ENCODE assay signal across 24 cellular contexts in the genomic region with DNA sequence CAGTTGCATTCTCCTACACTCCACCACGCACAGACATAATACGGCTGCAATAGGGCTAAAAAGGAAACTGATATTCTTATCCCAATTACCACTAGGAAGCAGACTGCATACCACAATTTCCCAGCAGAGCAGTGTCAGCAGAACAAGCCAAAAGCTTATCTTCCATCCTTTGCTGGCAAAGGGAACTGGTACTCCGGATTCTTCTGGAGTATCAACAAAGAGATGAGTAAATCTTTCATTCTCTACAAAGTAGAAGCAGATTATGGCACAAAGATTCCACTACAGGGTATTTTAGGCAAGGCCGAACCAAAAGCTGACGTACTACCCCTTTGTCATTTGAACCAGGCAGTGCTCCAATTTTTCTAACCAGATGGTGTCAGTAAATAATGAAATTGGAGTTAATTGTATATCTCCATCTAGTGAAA. TPM values are rescaled to one million over a fixed set of nuclear protein-coding genes. Genes with fewer than 3 reads are reported as not detected.
DNase-seq lines count a peak whose midpoint lies in the region; ATAC-seq and TF ChIP-seq lines count a peak whose summit lies in the region.
"Had no signal": no experiment of that assay in that cellular context is flagged by ENCODE, and none has a peak within 500 bp of the region (broad histone marks: within the 10 kb centered on the region; RNA-seq: fewer than 3 reads in every experiment).

No MANE protein-coding gene starts in this region.

- TF ChIP-seq CTCF in LNCaP clone FGC (IDR thresholded peaks at IDR 0.05; ENCODE audit: control insufficient read depth, extremely low read depth, insufficient read depth) = 0 out of 2 replicates have a peak, but pooled peaks have one; percentile 4
- TF ChIP-seq CTCF in body of pancreas (IDR thresholded peaks at IDR 0.05) = no peak
- no peak for TF ChIP-seq CTCF in colonic mucosa (IDR thresholded peaks at IDR 0.05)

- H3K4me3 ChIP-seq in ACC112 (ENCODE audit: low read depth, low read length) (peak overlapping the region; percentile 3; the same call in 1 of the 2 replicates), LNCaP clone FGC (ENCODE audit: low read depth, low read length) (no peak overlapping the region), body of pancreas (no peak overlapping the region), colonic mucosa (no peak overlapping the region)
- H3K4me3 ChIP-seq: lower lobe of right lung, right lobe of liver, tibial artery had no signal

- H3K9me3 ChIP-seq in body of pancreas = no peaks in the 10 kb centered on the region
- no peaks in the 10 kb centered on the region for H3K9me3 ChIP-seq in colonic mucosa
- H3K9me3 ChIP-seq: lower lobe of right lung, right lobe of liver, SK-N-SH, tibial artery had no signal

- DNase-seq in LNCaP clone FGC (ENCODE audit: low read depth) = no peak
- no peak for DNase-seq in body of pancreas
- DNase-seq in left ventricle myocardium superior = no peak
- no peak for DNase-seq in T-helper 9 cell
- no peak for DNase-seq in colonic mucosa
- no peak for DNase-seq in posterior cingulate gyrus
- DNase-seq in NCI-H128 (lab: John Stamatoyannopoulos, UW; ENCODE audit: unreplicated experiment) = no peak
- DNase-seq: ACHN; activated gamma-delta T cell; aorta; H7; lower lobe of right lung; NCI-H1048; NCI-H524 treated with DMSO at 0.1 percent for 48 hours; PC-3; right lobe of liver; SK-N-SH; stimulated activated CD4-positive, alpha-beta T cell treated with anti-CD3 and anti-CD28 coated beads, Interleukin-2, amount 100 ng/mL, for 48 hours; stimulated activated CD8-positive, alpha-beta memory T cell treated with anti-CD3 and anti-CD28 coated beads, Interleukin-4, amount 100 ng/mL, for 48 hours; tibial artery had no signal

- H3K79me2 ChIP-seq in ACC112 (ENCODE audit: control insufficient read depth, insufficient read depth, low read length, unreplicated experiment) = peaks cover 67% of the 10 kb centered on the region

- ATAC-seq in body of pancreas = peak; percentile 33
- ATAC-seq in left ventricle myocardium superior = peak; percentile 89
- ATAC-seq: lower lobe of right lung, PC-3 had no signal

- H2AFZ ChIP-seq in ACC112 (ENCODE audit: low read length, unreplicated experiment) = no peak overlapping the region

- H3K9ac ChIP-seq in colonic mucosa (ENCODE audit: low read depth in 2 of 2, low read length in 2 of 2) = no peak overlapping the region
- H3K9ac ChIP-seq: SK-N-SH had no signal

- WGBS in body of pancreas, 2 donors = 36 to 46% methylated on average over 5 of the region's 5 CpGs

- no peak for TF ChIP-seq POLR2A in body of pancreas (IDR thresholded peaks at IDR 0.05)

- H3K36me3 ChIP-seq in ACC112 (ENCODE audit: insufficient read depth, low read length) = peaks cover 9% of the 10 kb centered on the region
- no peaks in the 10 kb centered on the region for H3K36me3 ChIP-seq in body of pancreas (replicated peaks in 1 of 2; ENCODE audit: insufficient read depth in 1 of 2, low read depth in 2 of 2)
- H3K36me3 ChIP-seq in colonic mucosa = no peaks in the 10 kb centered on the region
- H3K36me3 ChIP-seq: lower lobe of right lung, right lobe of liver, tibial artery had no signal

- H3K27me3 ChIP-seq in ACC112 (ENCODE audit: insufficient read depth, low read length) (no peaks in the 10 kb centered on the region), body of pancreas (no peaks in the 10 kb centered on the region), colonic mucosa (no peaks in the 10 kb centered on the region)
- H3K27me3 ChIP-seq: right lobe of liver, tibial artery had no signal

- peak overlapping the region; percentile 53 for H3K27ac ChIP-seq in ACC112 (ENCODE audit: low read depth, low read length)
- H3K27ac ChIP-seq in body of pancreas = peak overlapping the region in 1 of 4 donors; percentile 12
- no peak overlapping the region for H3K27ac ChIP-seq in colonic mucosa
- H3K27ac ChIP-seq: lower lobe of right lung, right lobe of liver, tibial artery, VCaP had no signal

- intact Hi-C loops in body of pancreas (cut with DNase I) = no loop called here
- intact Hi-C loops in left ventricle myocardium superior (cut with micrococcal nuclease) = no loop called here
- intact Hi-C loops in colonic mucosa (cut with DNase I) = no loop called here
- intact Hi-C loops in posterior cingulate gyrus (cut with DNase I) = no loop called here

- H3K4me1 ChIP-seq in ACC112 (ENCODE audit: control insufficient read depth, insufficient read depth, low read length, unreplicated experiment) (peaks cover 11% of the 10 kb centered on the region), body of pancreas (peaks cover 13% of the 10 kb centered on the region), colonic mucosa (no peaks in the 10 kb centered on the region)
- H3K4me1 ChIP-seq: right lobe of liver had no signal

RNA-seq across cellular contexts. Expression of a gene that starts 56.5 kb away (rescaled TPM):
- total RNA-seq in body of pancreas (not detected), left ventricle myocardium superior (11.0 TPM), colonic mucosa (under 1 TPM in 1 of 2 donors, not detected in 1; 0.12 TPM)
- total RNA-seq: aorta, dermis microvascular lymphatic vessel endothelial cell, H7, neural crest cell, PC-3 had no signal
